Comparison of ENCODE assay signal across 17 cellular contexts in genomic region chr6:109722564-109723254, GRCh38. TPM values are rescaled to one million over a fixed set of nuclear protein-coding genes. Genes with fewer than 3 reads are reported as not detected.
DNase-seq lines count a peak whose midpoint lies in the region; ATAC-seq and TF ChIP-seq lines count a peak whose summit lies in the region.
"Had no signal": no experiment of that assay in that cellular context is flagged by ENCODE, and none has a peak within 500 bp of the region (broad histone marks: within the 10 kb centered on the region; RNA-seq: fewer than 3 reads in every experiment).

No MANE protein-coding gene starts in this region.

- TF ChIP-seq POLR2A in testis (IDR thresholded peaks at IDR 0.05): no peak

- 7 to 8% methylated on average over 3 of the region's 3 CpGs for WGBS in aorta, 2 donors
- 82 to 86% methylated on average over 3 of the region's 3 CpGs for WGBS in testis, 2 donors

- intact Hi-C loops in aorta (cut with DNase I) (no loop called here), testis (cut with DNase I; ENCODE audit: low total_unique reads) (no loop called here)

- no peaks in the 10 kb centered on the region for H3K27me3 Mint-ChIP-seq in GM23338 (ENCODE audit: insufficient read depth, low read depth, poor library complexity)
- H3K27me3 Mint-ChIP-seq in chondrocyte (ENCODE audit: low read depth): no peaks in the 10 kb centered on the region
- H3K27me3 Mint-ChIP-seq in mesothelial cell of epicardium (ENCODE audit: low read depth): no peaks in the 10 kb centered on the region

- peaks cover 5% of the 10 kb centered on the region; the same call in 1 of the 2 replicates for H3K4me1 ChIP-seq in GM23338 (ENCODE audit: insufficient read depth)
- H3K4me1 ChIP-seq in aorta (ENCODE audit: control insufficient read depth in 1 of 2, insufficient read depth in 2 of 2, low read length in 2 of 2): peaks cover 0 to 11% of the 10 kb centered on the region in 2 donors
- H3K4me1 ChIP-seq in testis: no peaks in the 10 kb centered on the region

- H3K36me3 ChIP-seq in GM23338 (ENCODE audit: insufficient read depth) (no peaks in the 10 kb centered on the region; the same call in 1 of the 2 replicates), aorta (ENCODE audit: control insufficient read depth in 1 of 2, insufficient read depth in 2 of 2, low read length in 1 of 2) (no peaks in the 10 kb centered on the region), testis (ENCODE audit: low read depth, missing control alignments) (no peaks in the 10 kb centered on the region), brain microvascular endothelial cell (replicated peaks) (no peaks in the 10 kb centered on the region)

- no peaks in the 10 kb centered on the region for H3K9me3 ChIP-seq in aorta (ENCODE audit: control insufficient read depth, low read length)
- no peaks in the 10 kb centered on the region for H3K9me3 ChIP-seq in testis

- no peaks in the 10 kb centered on the region for H3F3A ChIP-seq in GM23338 (replicated peaks; ENCODE audit: low read depth)

- in situ Hi-C loops in brain microvascular endothelial cell (cut with HindIII; ENCODE audit: low pct_ligation_motif_present, low sequenced_read_pairs): no loop called here

- no peak overlapping the region for H3K27ac ChIP-seq in GM23338 (ENCODE audit: low read depth)
- peak overlapping the region; percentile 25 to 68 for H3K27ac ChIP-seq in aorta (ENCODE audit: low read depth in 1 of 2, low read length in 2 of 2)
- H3K27ac ChIP-seq in testis: no peak overlapping the region
- H3K27ac ChIP-seq in brain microvascular endothelial cell: no peak overlapping the region
- H3K27ac ChIP-seq: C4-2B had no signal

- DNase-seq in GM23338 (ENCODE audit: low spot score) (no peak), chondrocyte (ENCODE audit: low spot score) (no peak), mesothelial cell of epicardium (ENCODE audit: low spot score in 2 of 2, unreplicated experiment in 2 of 2) (no peak), aorta (peak in 1 of 2 donors; percentile 63), testis (no peak), brain microvascular endothelial cell (no peak)
- DNase-seq: DND-41, GDM1, Kasumi-1, NCI-H1092 treated with DMSO at 0.1 percent for 48 hours, NCI-H146, NCI-H2081 treated with DMSO at 0.1 percent for 48 hours, NCI-H446 treated with DMSO at 0.1 percent for 48 hours had no signal

- H4K20me1 ChIP-seq in GM23338 (replicated peaks; ENCODE audit: insufficient read depth): no peaks in the 10 kb centered on the region

- H3K9me3 Mint-ChIP-seq in GM23338 (peaks cover 9% of the 10 kb centered on the region; the same call in 2 of the 3 replicates), chondrocyte (ENCODE audit: low read depth) (peaks cover 2% of the 10 kb centered on the region), mesothelial cell of epicardium (peaks cover 15% of the 10 kb centered on the region)

- H3K27me3 ChIP-seq in GM23338 (ENCODE audit: insufficient read depth) (no peaks in the 10 kb centered on the region), aorta (ENCODE audit: control insufficient read depth in 1 of 2, insufficient read depth in 2 of 2, low read length in 1 of 2) (no peaks in the 10 kb centered on the region), testis (no peaks in the 10 kb centered on the region), brain microvascular endothelial cell (replicated peaks) (no peaks in the 10 kb centered on the region)

- H3K4me3 Mint-ChIP-seq in GM23338 (no peak overlapping the region), chondrocyte (ENCODE audit: unreplicated experiment) (no peak overlapping the region), mesothelial cell of epicardium (no peak overlapping the region)

- no peak overlapping the region for H3K4me2 ChIP-seq in GM23338

- H3K79me2 ChIP-seq in GM23338 (replicated peaks; ENCODE audit: insufficient read depth): no peaks in the 10 kb centered on the region

- ATAC-seq in GM23338 (no peak), aorta (ENCODE audit: low FRiP score) (peak; percentile 82), GM21360 (IDR thresholded peaks at IDR 0.05; ENCODE audit: unreplicated experiment) (no peak)
- ATAC-seq: HCT116, Right ventricle myocardium inferior had no signal

- H3K4me1 Mint-ChIP-seq in GM23338 (peaks cover 7% of the 10 kb centered on the region), chondrocyte (ENCODE audit: low read depth) (peaks cover 25% of the 10 kb centered on the region), mesothelial cell of epicardium (peaks cover 8% of the 10 kb centered on the region)

- H2AFZ ChIP-seq in GM23338: no peak overlapping the region

- TF ChIP-seq CTCF in GM23338 (conservative IDR thresholded peaks at IDR 0.05; ENCODE audit: low read depth in 2 of 2): no peak
- no peak for TF ChIP-seq CTCF in chondrocyte (IDR thresholded peaks at IDR 0.05)
- no peak for TF ChIP-seq CTCF in mesothelial cell of epicardium (IDR thresholded peaks at IDR 0.05; ENCODE audit: unreplicated experiment)
- no peak for TF ChIP-seq CTCF in testis (IDR thresholded peaks at IDR 0.05)
- no peak for TF ChIP-seq CTCF in brain microvascular endothelial cell (IDR thresholded peaks at IDR 0.05; ENCODE audit: low read depth, low read length, missing control alignments)

- peak overlapping the region; percentile 19; the same call in 1 of the 2 replicates for H3K27ac Mint-ChIP-seq in GM23338
- peak overlapping the region; percentile 42 for H3K27ac Mint-ChIP-seq in chondrocyte (ENCODE audit: unreplicated experiment)
- H3K27ac Mint-ChIP-seq in mesothelial cell of epicardium: peak overlapping the region; percentile 33

- H3K36me3 Mint-ChIP-seq in GM23338 (ENCODE audit: low read depth) (peaks cover 22% of the 10 kb centered on the region), chondrocyte (ENCODE audit: low read depth) (peaks cover 12% of the 10 kb centered on the region), mesothelial cell of epicardium (peaks cover 38% of the 10 kb centered on the region)

- no peak overlapping the region for H3K4me3 ChIP-seq in GM23338
- H3K4me3 ChIP-seq in aorta (ENCODE audit: low read length in 2 of 2): no peak overlapping the region
- no peak overlapping the region for H3K4me3 ChIP-seq in testis
- no peak overlapping the region for H3K4me3 ChIP-seq in brain microvascular endothelial cell (ENCODE audit: low read depth, low read length)

- H3K9me2 ChIP-seq in GM23338 (ENCODE audit: insufficient read depth): no peaks in the 10 kb centered on the region

TF ChIP-seq in GM23338, 12 proteins besides CTCF, POLR2A, EP300 and RAD21 (continues in another document):
- TF ChIP-seq ETS1 (IDR thresholded peaks at IDR 0.05) (no peak), ZNF114 (CRISPR knock-in tag; IDR thresholded peaks at IDR 0.05) (no peak)

RNA-seq across cellular contexts. Expression of gene FIG4, which starts 31.6 kb away (rescaled TPM):
- total RNA-seq in GM23338 (2014; rRNA removed; shearing (Covaris generic)): 12.7 and 16.9 TPM in 2 replicates
- polyA plus RNA-seq in GM23338 (2016; fragmentation: Nextera tagmentation; extraction: Ambion mirVana): 6.7 and 7.0 TPM in 2 replicates
- total RNA-seq in chondrocyte: 10.4 to 14.1 TPM (median 13.0 TPM) in 3 replicates
- total RNA-seq in mesothelial cell of epicardium: 23.3 to 28.3 TPM (median 24.5 TPM) in 3 replicates
- total RNA-seq in aorta: 10 to 100 TPM; 21.7 to 26.7 TPM
- 10 to 100 TPM in 1 of 2 donors, 1 to 10 TPM in 1; 7.1 to 11.1 TPM for polyA plus RNA-seq in aorta
- total RNA-seq in testis: 10 to 100 TPM; 19.7 to 25.7 TPM
- polyA plus RNA-seq in testis (ENCODE audit: insufficient read depth, low read depth, low replicate concordance): 16.8 TPM

RNA-seq across cellular contexts. Expression of gene AK9, which starts 31.7 kb away (rescaled TPM):
- 2.0 and 5.0 TPM in 2 replicates for total RNA-seq in GM23338 (2014; rRNA removed; shearing (Covaris generic))
- 5.5 and 6.4 TPM in 2 replicates for polyA plus RNA-seq in GM23338 (2016; fragmentation: Nextera tagmentation; extraction: Ambion mirVana)
- total RNA-seq in chondrocyte: 3.4 to 4.5 TPM (median 4.4 TPM) in 3 replicates
- 6.7 to 7.8 TPM (median 7.3 TPM) in 3 replicates for total RNA-seq in mesothelial cell of epicardium
- 10 to 100 TPM; 10.8 to 12.5 TPM for total RNA-seq in aorta
- polyA plus RNA-seq in aorta: 10 to 100 TPM in 1 of 2 donors, 1 to 10 TPM in 1; 2.7 to 10.8 TPM
- 10 to 100 TPM; 33.6 to 49.4 TPM for total RNA-seq in testis
- 15.2 TPM for polyA plus RNA-seq in testis (ENCODE audit: insufficient read depth, low read depth, low replicate concordance)

Comparison
In these comparisons a context has a peak if more than half of its experiments do, and no peak if none do; other contexts are left out.
1. H3K27ac ChIP-seq: peak in aorta (2 of 2); none in GM23338 (single experiment), testis (0 of 2) and brain microvascular endothelial cell (single experiment).
2. Peak in every context shown above with its lines, with median percentiles within 50 percentile points of each other: H3K27ac Mint-ChIP-seq.